In the genomic region with DNA sequence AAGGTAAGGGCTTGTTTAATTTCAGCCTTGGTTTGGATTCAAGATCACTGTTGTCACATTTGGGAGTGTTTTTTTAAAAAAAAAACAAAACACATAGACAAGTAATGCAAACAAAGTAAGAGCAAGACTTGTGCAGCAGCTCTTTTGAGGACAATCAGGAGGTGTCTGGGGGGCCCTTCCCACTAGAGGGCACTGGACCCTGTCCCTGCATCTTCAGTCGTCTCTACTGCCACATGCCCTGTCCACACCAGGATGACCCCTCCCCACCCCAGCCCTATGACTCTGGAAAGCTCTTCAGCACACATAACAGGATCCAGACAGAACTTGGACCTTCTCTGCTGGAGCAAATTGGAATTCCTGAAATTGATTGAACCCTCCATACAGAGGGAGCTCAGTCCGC, we compare ENCODE assay signal across 8 cellular contexts.
A peak's percentile ranks its signal among the peaks of the same experiment; 100 is the strongest.
DNase-seq lines count a peak whose midpoint lies in the region; ATAC-seq and TF ChIP-seq lines count a peak whose summit lies in the region.

No MANE protein-coding gene starts in this region.

- POLR2A ChIA-PET in activated CD4-positive, alpha-beta memory T cell treated with anti-CD3 and anti-CD28 coated beads for 36 hours (lab: Charles Lee), result interaction anchor here (0.9 to 1.2 kb wide), 2 partner anchors 71 to 124 kb away, joined by 4 to 5 read pairs; a partner anchor contains a TSS

- H3K4me1 Mint-ChIP-seq in activated CD4-positive, alpha-beta memory T cell treated with anti-CD3 and anti-CD28 coated beads for 36 hours (ENCODE audit: low read depth), result peaks cover 31% of the 10 kb centered on the region
- peaks cover 15% of the 10 kb centered on the region for H3K4me1 Mint-ChIP-seq in stimulated activated naive CD8-positive, alpha-beta T cell treated with anti-CD3 and anti-CD28 coated beads, Interleukin-15, Interleukin-2, amounts not matched to agents 100 ng/mL and 50 ng/mL, for 24 hours (ENCODE audit: low read depth)

- no peaks in the 10 kb centered on the region for H3K9me3 ChIP-seq in left ventricle myocardium inferior (replicated peaks)

- ATAC-seq in HG03354 (IDR thresholded peaks at IDR 0.05; ENCODE audit: poor library complexity, severe bottlenecking, unreplicated experiment), result peak; percentile 59

- peak overlapping the region; percentile 77 for H3K27ac ChIP-seq in left ventricle myocardium inferior (replicated peaks)

- peak; percentile 62 for TF ChIP-seq CTCF in left ventricle myocardium inferior (IDR thresholded peaks at IDR 0.05; ENCODE audit: borderline replicate concordance)

- no peaks in the 10 kb centered on the region for H3K27me3 ChIP-seq in left ventricle myocardium inferior (ENCODE audit: low read depth)

- H3K4me3 Mint-ChIP-seq in activated CD4-positive, alpha-beta memory T cell treated with anti-CD3 and anti-CD28 coated beads for 36 hours, result no peak overlapping the region
- no peak overlapping the region for H3K4me3 Mint-ChIP-seq in stimulated activated naive CD8-positive, alpha-beta T cell treated with anti-CD3 and anti-CD28 coated beads, Interleukin-15, Interleukin-2, amounts not matched to agents 100 ng/mL and 50 ng/mL, for 24 hours

- no peak overlapping the region for H3K4me3 ChIP-seq in left ventricle myocardium inferior

- CTCF ChIA-PET in activated CD4-positive, alpha-beta memory T cell treated with anti-CD3 and anti-CD28 coated beads for 36 hours (lab: Charles Lee), result interaction anchor here (0.6 to 3.7 kb wide), 13 partner anchors 12 to 395 kb away, joined by 3 to 24 read pairs (median 3); no protein-coding TSS in a partner anchor

- peaks cover 5% of the 10 kb centered on the region for H3K36me3 Mint-ChIP-seq in activated CD4-positive, alpha-beta memory T cell treated with anti-CD3 and anti-CD28 coated beads for 36 hours
- H3K36me3 Mint-ChIP-seq in stimulated activated naive CD8-positive, alpha-beta T cell treated with anti-CD3 and anti-CD28 coated beads, Interleukin-15, Interleukin-2, amounts not matched to agents 100 ng/mL and 50 ng/mL, for 24 hours (ENCODE audit: low read depth), result peaks cover 4% of the 10 kb centered on the region

- peak overlapping the region; percentile 44 for H3K27ac Mint-ChIP-seq in activated CD4-positive, alpha-beta memory T cell treated with anti-CD3 and anti-CD28 coated beads for 36 hours
- peak overlapping the region; percentile 81 for H3K27ac Mint-ChIP-seq in stimulated activated naive CD8-positive, alpha-beta T cell treated with anti-CD3 and anti-CD28 coated beads, Interleukin-15, Interleukin-2, amounts not matched to agents 100 ng/mL and 50 ng/mL, for 24 hours

- no peaks in the 10 kb centered on the region for H3K27me3 Mint-ChIP-seq in activated CD4-positive, alpha-beta memory T cell treated with anti-CD3 and anti-CD28 coated beads for 36 hours
- no peaks in the 10 kb centered on the region for H3K27me3 Mint-ChIP-seq in stimulated activated naive CD8-positive, alpha-beta T cell treated with anti-CD3 and anti-CD28 coated beads, Interleukin-15, Interleukin-2, amounts not matched to agents 100 ng/mL and 50 ng/mL, for 24 hours

- no peaks in the 10 kb centered on the region for H3K36me3 ChIP-seq in left ventricle myocardium inferior

- peaks cover 50% of the 10 kb centered on the region for H3K4me1 ChIP-seq in left ventricle myocardium inferior

- intact Hi-C loops in activated CD4-positive, alpha-beta memory T cell treated with anti-CD3 and anti-CD28 coated beads for 36 hours (cut with micrococcal nuclease), result loop anchor here (1.0 to 2.0 kb wide), 3 partner anchors 71 to 395 kb away; a partner anchor contains a TSS
- intact Hi-C loops in left ventricle myocardium inferior (cut with micrococcal nuclease), result no loop called here

- DNase-seq in NOMO-1 treated with DMSO at 0.1 percent for 48 hours (lab: John Stamatoyannopoulos, UW; ENCODE audit: unreplicated experiment), result peak; percentile 0
- no peak for DNase-seq in NOMO-1 (lab: John Stamatoyannopoulos, UW; ENCODE audit: unreplicated experiment in 2 of 2)
- DNase-seq in activated CD4-positive, alpha-beta memory T cell treated with anti-CD3 and anti-CD28 coated beads for 36 hours, result peak; percentile 51
- DNase-seq in left ventricle myocardium inferior, result peak; percentile 21
- DNase-seq in NCI-H524 treated with DMSO at 0.1 percent for 48 hours (lab: John Stamatoyannopoulos, UW), result no peak
- DNase-seq in NCI-H2107 treated with DMSO at 0.1 percent for 48 hours (lab: John Stamatoyannopoulos, UW; ENCODE audit: unreplicated experiment), result no peak

- H3K9me3 Mint-ChIP-seq in activated CD4-positive, alpha-beta memory T cell treated with anti-CD3 and anti-CD28 coated beads for 36 hours, result no peaks in the 10 kb centered on the region
- no peaks in the 10 kb centered on the region for H3K9me3 Mint-ChIP-seq in stimulated activated naive CD8-positive, alpha-beta T cell treated with anti-CD3 and anti-CD28 coated beads, Interleukin-15, Interleukin-2, amounts not matched to agents 100 ng/mL and 50 ng/mL, for 24 hours

Comparison
In these comparisons a context has a peak if more than half of its experiments do, and no peak if none do; other contexts are left out.
1. DNase-seq: peak in NOMO-1 treated with DMSO at 0.1 percent for 48 hours (single experiment), activated CD4-positive, alpha-beta memory T cell treated with anti-CD3 and anti-CD28 coated beads for 36 hours (single experiment) and left ventricle myocardium inferior (single experiment); none in NOMO-1 (0 of 2), NCI-H524 treated with DMSO at 0.1 percent for 48 hours (single experiment) and NCI-H2107 treated with DMSO at 0.1 percent for 48 hours (single experiment).